Comparison of ENCODE assay signal across 6 cellular contexts in the genomic region with DNA sequence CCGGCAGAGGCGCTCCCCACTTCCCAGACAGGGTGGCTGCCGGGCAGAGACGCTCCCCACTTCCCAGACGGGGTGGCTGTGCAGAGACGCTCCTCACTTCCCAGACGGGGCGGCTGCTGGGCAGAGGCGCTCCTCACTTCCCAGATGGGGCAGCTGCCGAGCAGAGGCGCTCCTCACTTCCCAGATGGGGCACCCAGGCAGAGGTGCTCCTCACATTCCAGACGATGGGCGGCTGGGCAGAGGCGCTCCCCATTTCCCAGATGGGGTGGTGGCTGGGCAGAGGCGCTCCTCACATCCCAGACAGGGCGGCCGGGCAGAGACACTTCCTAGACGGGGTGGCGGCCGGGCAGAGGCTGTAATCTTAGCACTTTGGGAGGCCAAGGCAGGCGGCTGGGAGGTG. TPM values are rescaled to one million over a fixed set of nuclear protein-coding genes. Genes with fewer than 3 reads are reported as not detected.
"Had no signal": no experiment of that assay in that cellular context is flagged by ENCODE, and none has a peak within 500 bp of the region (broad histone marks: within the 10 kb centered on the region; RNA-seq: fewer than 3 reads in every experiment).

No MANE protein-coding gene starts in this region.

RNA-seq across cellular contexts. Expression of a gene that starts 43.8 kb away (rescaled TPM):
- total RNA-seq: hepatocyte, left lobe of liver, left ventricle myocardium inferior, lung microvascular endothelial cell, mesenteric fat pad, myocyte had no signal
